Comparison of ENCODE assay signal across 1 cellular context in the genomic region with DNA sequence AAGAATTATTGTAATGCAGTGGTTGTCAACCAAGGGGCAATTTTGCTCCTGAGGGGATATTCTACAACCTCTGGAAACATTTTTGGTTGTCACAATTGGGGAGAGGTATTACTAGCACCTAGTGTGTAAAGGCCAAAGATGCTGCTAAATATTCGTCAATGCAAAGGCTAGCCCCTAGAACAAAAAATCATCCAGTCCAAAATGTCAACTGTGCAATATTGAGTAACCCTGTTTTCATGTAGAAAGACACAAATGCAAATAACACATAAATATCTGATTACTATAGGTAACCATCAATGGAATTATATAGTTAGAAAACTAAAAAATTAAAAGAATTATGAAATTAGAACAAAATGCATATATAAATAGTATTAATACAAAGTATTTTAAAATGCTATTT.
TF ChIP-seq lines count a peak whose summit lies in the region.

No MANE protein-coding gene starts in this region.

TF ChIP-seq in IMR-90, 13 proteins besides CTCF, POLR2A, EP300 and RAD21:
- TF ChIP-seq FOS (IDR thresholded peaks at IDR 0.05; ENCODE audit: low read depth, low read length) (no peak), RFX5 (IDR thresholded peaks at IDR 0.05; ENCODE audit: low read depth, low read length) (no peak), CHD1 (IDR thresholded peaks at IDR 0.05; ENCODE audit: low read depth, low read length) (no peak), MXI1 (IDR thresholded peaks at IDR 0.05; ENCODE audit: borderline replicate concordance, low read depth, low read length) (no peak), RCOR1 (IDR thresholded peaks at IDR 0.05; ENCODE audit: insufficient replicate concordance, low read length) (no peak), SMC3 (IDR thresholded peaks at IDR 0.05; ENCODE audit: low read depth, low read length) (no peak), MAZ (IDR thresholded peaks at IDR 0.05; ENCODE audit: borderline replicate concordance, low read depth, low read length) (no peak), CEBPB (IDR thresholded peaks at IDR 0.05; ENCODE audit: low read depth, low read length) (no peak), NFE2L2 (IDR thresholded peaks at IDR 0.05; ENCODE audit: low read depth, low read length) (no peak), BHLHE40 (IDR thresholded peaks at IDR 0.05; ENCODE audit: low read depth, low read length) (no peak)
- TF ChIP-seq, protein P1, sequence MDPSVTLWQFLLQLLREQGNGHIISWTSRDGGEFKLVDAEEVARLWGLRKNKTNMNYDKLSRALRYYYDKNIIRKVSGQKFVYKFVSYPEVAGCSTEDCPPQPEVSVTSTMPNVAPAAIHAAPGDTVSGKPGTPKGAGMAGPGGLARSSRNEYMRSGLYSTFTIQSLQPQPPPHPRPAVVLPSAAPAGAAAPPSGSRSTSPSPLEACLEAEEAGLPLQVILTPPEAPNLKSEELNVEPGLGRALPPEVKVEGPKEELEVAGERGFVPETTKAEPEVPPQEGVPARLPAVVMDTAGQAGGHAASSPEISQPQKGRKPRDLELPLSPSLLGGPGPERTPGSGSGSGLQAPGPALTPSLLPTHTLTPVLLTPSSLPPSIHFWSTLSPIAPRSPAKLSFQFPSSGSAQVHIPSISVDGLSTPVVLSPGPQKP (IDR thresholded peaks at IDR 0.05; ENCODE audit: borderline replicate concordance, low read depth, low read length): no peak
- TF ChIP-seq, protein P2, sequence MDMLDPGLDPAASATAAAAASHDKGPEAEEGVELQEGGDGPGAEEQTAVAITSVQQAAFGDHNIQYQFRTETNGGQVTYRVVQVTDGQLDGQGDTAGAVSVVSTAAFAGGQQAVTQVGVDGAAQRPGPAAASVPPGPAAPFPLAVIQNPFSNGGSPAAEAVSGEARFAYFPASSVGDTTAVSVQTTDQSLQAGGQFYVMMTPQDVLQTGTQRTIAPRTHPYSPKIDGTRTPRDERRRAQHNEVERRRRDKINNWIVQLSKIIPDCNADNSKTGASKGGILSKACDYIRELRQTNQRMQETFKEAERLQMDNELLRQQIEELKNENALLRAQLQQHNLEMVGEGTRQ (IDR thresholded peaks at IDR 0.05; ENCODE audit: low read depth, low read length): no peak
